In genomic region chr5:72608922-72609321, GRCh38 we compare ENCODE assay signal across 32 cellular contexts.
"Had no signal": no experiment of that assay in that cellular context is flagged by ENCODE, and none has a peak within 500 bp of the region (broad histone marks: within the 10 kb centered on the region; RNA-seq: fewer than 3 reads in every experiment).

No MANE protein-coding gene starts in this region.

- H3K9me3 ChIP-seq: breast epithelium, MG63, SJCRH30 had no signal

- H3K36me3 ChIP-seq: breast epithelium, MG63, SJCRH30 had no signal

- H3K4me1 ChIP-seq: breast epithelium, SJCRH30 had no signal

- H3K27ac ChIP-seq: breast epithelium, SJCRH30, VCaP had no signal

- H3K27ac Mint-ChIP-seq: activated B cell treated with CpG ODN at 0.5 μM for 24 hours; activated CD4-positive, alpha-beta memory T cell treated with anti-CD3 and anti-CD28 coated beads, Interleukin-2, amount 10 ng/mL, durations not matched to agents 7 days and 5 days; activated CD8-positive, alpha-beta memory T cell treated with anti-CD3 and anti-CD28 coated beads, Interleukin-2, amount 10 ng/mL, durations not matched to agents 7 days and 5 days; activated naive CD4-positive, alpha-beta T cell treated with anti-CD3 and anti-CD28 coated beads, Interleukin-2, amount 10 ng/mL, durations not matched to agents 7 days and 5 days; activated naive CD8-positive, alpha-beta T cell; activated naive CD8-positive, alpha-beta T cell treated with anti-CD3 and anti-CD28 coated beads, Interleukin-2, amount 50 U/mL, for 24 hours had no signal

- H3K27me3 ChIP-seq: breast epithelium, MG63, SJCRH30 had no signal

- H3K4me3 Mint-ChIP-seq: activated B cell treated with CpG ODN at 0.5 μM for 24 hours; activated CD4-positive, alpha-beta memory T cell treated with anti-CD3 and anti-CD28 coated beads, Interleukin-2, amount 10 ng/mL, durations not matched to agents 7 days and 5 days; activated CD8-positive, alpha-beta memory T cell treated with anti-CD3 and anti-CD28 coated beads, Interleukin-2, amount 10 ng/mL, durations not matched to agents 7 days and 5 days; activated naive CD4-positive, alpha-beta T cell treated with anti-CD3 and anti-CD28 coated beads, Interleukin-2, amount 10 ng/mL, durations not matched to agents 7 days and 5 days; activated naive CD8-positive, alpha-beta T cell; activated naive CD8-positive, alpha-beta T cell treated with anti-CD3 and anti-CD28 coated beads, Interleukin-2, amount 50 U/mL, for 24 hours had no signal

- H3K36me3 Mint-ChIP-seq: activated CD8-positive, alpha-beta memory T cell treated with anti-CD3 and anti-CD28 coated beads, Interleukin-2, amount 10 ng/mL, durations not matched to agents 7 days and 5 days; activated naive CD4-positive, alpha-beta T cell treated with anti-CD3 and anti-CD28 coated beads, Interleukin-2, amount 10 ng/mL, durations not matched to agents 7 days and 5 days; activated naive CD8-positive, alpha-beta T cell had no signal

- H3K4me1 Mint-ChIP-seq: activated CD4-positive, alpha-beta memory T cell treated with anti-CD3 and anti-CD28 coated beads, Interleukin-2, amount 10 ng/mL, durations not matched to agents 7 days and 5 days; activated CD8-positive, alpha-beta memory T cell treated with anti-CD3 and anti-CD28 coated beads, Interleukin-2, amount 10 ng/mL, durations not matched to agents 7 days and 5 days; activated naive CD4-positive, alpha-beta T cell treated with anti-CD3 and anti-CD28 coated beads, Interleukin-2, amount 10 ng/mL, durations not matched to agents 7 days and 5 days; activated naive CD8-positive, alpha-beta T cell treated with anti-CD3 and anti-CD28 coated beads, Interleukin-2, amount 50 U/mL, for 24 hours had no signal

- H3K4me3 ChIP-seq: breast epithelium, MG63, SJCRH30 had no signal

- H3K9me3 Mint-ChIP-seq: activated B cell treated with CpG ODN at 0.5 μM for 24 hours; activated CD4-positive, alpha-beta memory T cell treated with anti-CD3 and anti-CD28 coated beads, Interleukin-2, amount 10 ng/mL, durations not matched to agents 7 days and 5 days; activated naive CD4-positive, alpha-beta T cell treated with anti-CD3 and anti-CD28 coated beads, Interleukin-2, amount 10 ng/mL, durations not matched to agents 7 days and 5 days; activated naive CD8-positive, alpha-beta T cell treated with anti-CD3 and anti-CD28 coated beads, Interleukin-2, amount 50 U/mL, for 24 hours had no signal

- DNase-seq: activated B cell treated with CpG ODN at 0.5 μM for 24 hours; activated CD4-positive, alpha-beta memory T cell treated with anti-CD3 and anti-CD28 coated beads, Interleukin-2, amount 10 ng/mL, durations not matched to agents 7 days and 5 days; activated CD4-positive, alpha-beta T cell treated with anti-CD3 and anti-CD28 coated beads for 1 hour; activated CD4-positive, alpha-beta T cell treated with anti-CD3 and anti-CD28 coated beads for 48 hours; activated CD8-positive, alpha-beta memory T cell treated with anti-CD3 and anti-CD28 coated beads for 24 hours; activated CD8-positive, alpha-beta memory T cell treated with anti-CD3 and anti-CD28 coated beads, Interleukin-2, amount 10 ng/mL, durations not matched to agents 7 days and 5 days; activated CD8-positive, alpha-beta memory T cell treated with anti-CD3 and anti-CD28 coated beads, Interleukin-2, amount 50 U/mL, for 48 hours; activated effector memory CD4-positive, alpha-beta T cell treated with Interleukin-2 at 50 U/mL for 16 hours; activated naive CD4-positive, alpha-beta T cell treated with anti-CD3 and anti-CD28 coated beads, Interleukin-2, amount 10 ng/mL, durations not matched to agents 7 days and 5 days; activated naive CD8-positive, alpha-beta T cell treated with anti-CD3 and anti-CD28 coated beads, Interleukin-2, amount 50 U/mL, for 24 hours; activated T-cell treated with anti-CD3 and anti-CD28 coated beads, Interleukin-2, amount 50 U/mL, for 48 hours; amniotic stem cell; aorta; Kasumi-1; KG1; MG63; NCI-H1048; NCI-H1436; NCI-H1930; NCI-H2081 treated with DMSO at 0.1 percent for 48 hours; NCI-H226; NCI-H524 treated with DMSO at 0.1 percent for 48 hours; SHP77; SW 1271; T-helper 1 cell; T-helper 2 cell; T-helper 9 cell had no signal

- ATAC-seq: activated CD8-positive, alpha-beta memory T cell treated with anti-CD3 and anti-CD28 coated beads, Interleukin-2, amount 10 ng/mL, durations not matched to agents 7 days and 5 days; activated naive CD8-positive, alpha-beta T cell treated with anti-CD3 and anti-CD28 coated beads, Interleukin-2, amount 50 U/mL, for 24 hours; Panc1 had no signal
